Comparison of ENCODE assay signal across 8 cellular contexts in genomic region chr4:146945556-146946374, GRCh38. TPM values are rescaled to one million over a fixed set of nuclear protein-coding genes. Genes with fewer than 3 reads are reported as not detected.
DNase-seq lines count a peak whose midpoint lies in the region; ATAC-seq, FAIRE-seq and TF ChIP-seq lines count a peak whose summit lies in the region.

TSS of gene TTC29 (minus strand) at chr4:146945864. CDS start at chr4:146939895, 5,969 bp downstream.

- no peak for TF ChIP-seq POLR2A in stomach (IDR thresholded peaks at IDR 0.05)

- FAIRE-seq in frontal cortex (lab: Jason Lieb, UNC), result peak; percentile 42

- H3K36me3 ChIP-seq in Karpas-422 (ENCODE audit: insufficient read depth, low read length), result no peaks in the 10 kb centered on the region
- H3K36me3 ChIP-seq in neuron (ENCODE audit: insufficient read depth, low read length), result no peaks in the 10 kb centered on the region
- H3K36me3 ChIP-seq in stomach, result no peaks in the 10 kb centered on the region

- H3K27me3 ChIP-seq in Karpas-422 (ENCODE audit: low read length) (no peaks in the 10 kb centered on the region), neuron (ENCODE audit: insufficient read depth, low read length) (no peaks in the 10 kb centered on the region), stomach (peaks cover 0 to 18% (median 3%) of the 10 kb centered on the region in 3 donors)

- TF ChIP-seq CTCF in stomach (IDR thresholded peaks at IDR 0.05), result no peak

- no peaks in the 10 kb centered on the region for H3K9me2 ChIP-seq in Karpas-422 (replicated peaks; ENCODE audit: insufficient read depth, low read length)

- peak; percentile 11 for DNase-seq in DMS79 treated with DMSO at 0.1 percent for 48 hours (lab: John Stamatoyannopoulos, UW)
- peak; percentile 57 for DNase-seq in Karpas-422
- peak; percentile 82 for DNase-seq in SHP77 treated with DMSO at 0.1 percent for 48 hours (lab: John Stamatoyannopoulos, UW)
- DNase-seq in activated naive CD4-positive, alpha-beta T cell (lab: John Stamatoyannopoulos, UW), result peak; percentile 30 to 78 (median 57)
- DNase-seq in frontal cortex (ENCODE audit: low spot score in 2 of 2), result peak; percentile 37 to 86
- DNase-seq in stomach, result peak; percentile 91

- no peak within 1 kb of the TSS for H2AFZ ChIP-seq in Karpas-422 (ENCODE audit: low read length)
- H2AFZ ChIP-seq in neuron (ENCODE audit: low read depth, low read length), result peak within 1 kb of the TSS; percentile 87

- TF ChIP-seq EP300 in stomach (IDR thresholded peaks at IDR 0.05), result no peak

- intact Hi-C loops in stomach (cut with DNase I; ENCODE audit: low total_unique reads), result no loop called here

- H3K4me1 ChIP-seq in Karpas-422 (ENCODE audit: low read length) (no peaks in the 10 kb centered on the region), neuron (ENCODE audit: insufficient read depth, low read length) (peaks cover 10% of the 10 kb centered on the region), stomach (peaks cover 6 to 24% (median 17%) of the 10 kb centered on the region in 4 donors)

- no peak within 1 kb of the TSS for H3K4me3 ChIP-seq in Karpas-422 (ENCODE audit: low read length)
- H3K4me3 ChIP-seq in neuron (ENCODE audit: low read length), result peak within 1 kb of the TSS; percentile 48
- peak within 1 kb of the TSS; percentile 46 to 66 (median 53) for H3K4me3 ChIP-seq in stomach

- no peaks in the 10 kb centered on the region for H4K20me1 ChIP-seq in Karpas-422 (ENCODE audit: insufficient read depth, low read depth, low read length)

- H3K27ac ChIP-seq in Karpas-422 (ENCODE audit: low read length) (no peak within 1 kb of the TSS), stomach (no peak within 1 kb of the TSS)

- no peaks in the 10 kb centered on the region for H3K79me2 ChIP-seq in Karpas-422 (ENCODE audit: low read length)

- WGBS in stomach, 5 donors, result 1 to 2% (median 2%) methylated on average over 21 to 39 of the region's 39 CpGs

- ATAC-seq in GM21825 (IDR thresholded peaks at IDR 0.05; ENCODE audit: unreplicated experiment), result peak; percentile 100

- H3K9ac ChIP-seq in Karpas-422 (ENCODE audit: low read length), result no peak within 1 kb of the TSS

- no peak within 1 kb of the TSS for H3K4me2 ChIP-seq in Karpas-422 (ENCODE audit: low read depth, low read length, poor library complexity, severe bottlenecking)

- H3K9me3 ChIP-seq in Karpas-422 (ENCODE audit: low read length), result no peaks in the 10 kb centered on the region
- H3K9me3 ChIP-seq in neuron (ENCODE audit: low read length), result no peaks in the 10 kb centered on the region
- no peaks in the 10 kb centered on the region for H3K9me3 ChIP-seq in stomach

RNA-seq across cellular contexts. Expression of gene TTC29, which starts in this region (rescaled TPM):
- not detected in 2 replicates for total RNA-seq in Karpas-422 (2014; rRNA removed; shearing (Covaris generic); ENCODE audit: low replicate concordance)
- total RNA-seq in frontal cortex (not detected), stomach (under 1 TPM in 1 of 5 donors, not detected in 4; 0.37 TPM)
- not detected for polyA plus RNA-seq in stomach

Comparison
In these comparisons a context has a peak if more than half of its experiments do, and no peak if none do; other contexts are left out.
1. Peak in DNase-seq in Karpas-422; RNA of the gene not detected or under 1 TPM.
2. Peak in DNase-seq in frontal cortex; RNA of the gene not detected or under 1 TPM.
3. Peak in DNase-seq and H3K4me3 ChIP-seq in stomach; RNA of the gene not detected or under 1 TPM.
4. DNase-seq: peak in every context shown above with its lines; median percentile 91 in stomach; 82 in SHP77 treated with DMSO at 0.1 percent for 48 hours; 62 in frontal cortex; 57 in Karpas-422; 57 in activated naive CD4-positive, alpha-beta T cell; 11 in DMS79 treated with DMSO at 0.1 percent for 48 hours.